12 cellular contexts compared by ENCODE assay signal in the genomic region with DNA sequence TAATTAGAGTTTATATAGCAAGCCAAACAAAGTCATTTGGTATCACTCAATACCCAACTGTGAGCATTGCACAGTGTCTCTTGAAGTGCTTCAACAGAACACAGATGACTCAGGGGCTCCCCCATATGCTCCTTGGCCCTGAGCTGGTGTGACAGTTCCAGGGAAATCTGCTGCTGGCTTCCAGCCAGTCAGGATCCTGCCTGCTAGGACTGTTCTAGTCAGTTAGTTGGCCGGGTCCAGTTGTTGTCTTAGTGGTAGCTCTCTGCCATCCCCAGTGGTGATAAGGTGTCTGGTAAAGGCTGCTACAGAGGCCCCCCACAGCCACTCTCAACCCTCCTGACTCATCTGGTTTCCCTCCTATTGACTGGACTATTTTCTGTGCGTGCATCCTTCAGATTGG.
DNase-seq lines count a peak whose midpoint lies in the region; ATAC-seq and TF ChIP-seq lines count a peak whose summit lies in the region.
"Had no signal": no experiment of that assay in that cellular context is flagged by ENCODE, and none has a peak within 500 bp of the region (broad histone marks: within the 10 kb centered on the region; RNA-seq: fewer than 3 reads in every experiment).

No MANE protein-coding gene starts in this region.

- H3K9me3 Mint-ChIP-seq in endodermal cell = no peaks in the 10 kb centered on the region
- H3K9me3 Mint-ChIP-seq: CD8-positive, alpha-beta memory T cell had no signal

- no peak overlapping the region for H3K9ac ChIP-seq in endodermal cell (ENCODE audit: extremely low read depth, low read length, poor library complexity, severe bottlenecking)

- peaks cover 8% of the 10 kb centered on the region for H3K4me1 ChIP-seq in psoas muscle
- no peaks in the 10 kb centered on the region for H3K4me1 ChIP-seq in endodermal cell (ENCODE audit: control insufficient read depth, insufficient read depth, low read length)

- no peaks in the 10 kb centered on the region for H3K27me3 ChIP-seq in psoas muscle (ENCODE audit: insufficient read depth in 3 of 3, low read length in 2 of 3)
- no peaks in the 10 kb centered on the region for H3K27me3 ChIP-seq in endodermal cell (ENCODE audit: control insufficient read depth, insufficient read depth, low read length, poor library complexity, severe bottlenecking)

- H3K27ac Mint-ChIP-seq in endodermal cell = no peak overlapping the region

- TF ChIP-seq CTCF in foreskin fibroblast (IDR thresholded peaks at IDR 0.05; ENCODE audit: low read depth, low read length) (no peak), psoas muscle (IDR thresholded peaks at IDR 0.05) (peak; percentile 5), endodermal cell (conservative IDR thresholded peaks at IDR 0.05) (no peak)

- H3K4me3 ChIP-seq in foreskin fibroblast (ENCODE audit: low read depth in 1 of 2, low read length in 2 of 2) = no peak overlapping the region
- H3K4me3 ChIP-seq in psoas muscle = no peak overlapping the region
- no peak overlapping the region for H3K4me3 ChIP-seq in endodermal cell (ENCODE audit: low read length)

- H3K36me3 Mint-ChIP-seq in endodermal cell (ENCODE audit: low read depth) = no peaks in the 10 kb centered on the region
- H3K36me3 Mint-ChIP-seq: CD8-positive, alpha-beta memory T cell had no signal

- WGBS in psoas muscle, 3 donors = 42 to 56% (median 45%) methylated on average over 2 of the region's 2 CpGs
- WGBS in endodermal cell (ENCODE audit: insufficient coverage in 1 of 2, insufficient read length in 1 of 2), 2 experiments = 93 to 100% methylated on average over 1 to 2 of the region's 2 CpGs

- peaks cover 4% of the 10 kb centered on the region for H3K4me1 Mint-ChIP-seq in endodermal cell
- H3K4me1 Mint-ChIP-seq: CD8-positive, alpha-beta memory T cell had no signal

- H3K27ac ChIP-seq in psoas muscle (no peak overlapping the region), endodermal cell (ENCODE audit: low read depth, low read length) (no peak overlapping the region)
- H3K27ac ChIP-seq: RWPE1 had no signal

- H3K9me3 ChIP-seq in psoas muscle (no peaks in the 10 kb centered on the region), endodermal cell (ENCODE audit: control insufficient read depth, low read length) (no peaks in the 10 kb centered on the region)

- peak; percentile 85 for DNase-seq in Daoy (ENCODE audit: low read depth)
- DNase-seq in RPMI7951 (ENCODE audit: low read depth) = peak; percentile 97
- DNase-seq in foreskin fibroblast = peak; percentile 69 to 75
- peak; percentile 77 to 86 for DNase-seq in psoas muscle
- no peak for DNase-seq in NCI-H2227 treated with DMSO at 0.1 percent for 48 hours (lab: John Stamatoyannopoulos, UW)
- no peak for DNase-seq in activated CD8-positive, alpha-beta memory T cell treated with anti-CD3 and anti-CD28 coated beads for 24 hours
- DNase-seq in activated CD4-positive, alpha-beta T cell treated with anti-CD3 and anti-CD28 coated beads, Interleukin-2, amount 50 U/mL, for 48 hours = no peak
- DNase-seq in endodermal cell = no peak
- DNase-seq: amniotic stem cell; CD8-positive, alpha-beta memory T cell; NCI-H1092 treated with DMSO at 0.1 percent for 48 hours had no signal

- H3K27me3 Mint-ChIP-seq in endodermal cell (ENCODE audit: insufficient read depth) = no peaks in the 10 kb centered on the region

- intact Hi-C loops in psoas muscle (cut with DNase I) = no loop called here

- ATAC-seq in psoas muscle = peak; percentile 60 to 91 (median 90)

- H3K4me3 Mint-ChIP-seq in endodermal cell = no peak overlapping the region
- H3K4me3 Mint-ChIP-seq: CD8-positive, alpha-beta memory T cell had no signal

- no peaks in the 10 kb centered on the region for H3K36me3 ChIP-seq in psoas muscle (ENCODE audit: insufficient read depth in 1 of 2, low read depth in 1 of 2)
- no peaks in the 10 kb centered on the region for H3K36me3 ChIP-seq in endodermal cell (ENCODE audit: control insufficient read depth, insufficient read depth, low read length)

Comparison
In these comparisons a context has a peak if more than half of its experiments do, and no peak if none do; other contexts are left out.
1. DNase-seq: peak in Daoy (single experiment), RPMI7951 (single experiment), foreskin fibroblast (2 of 2) and psoas muscle (2 of 2); none in NCI-H2227 treated with DMSO at 0.1 percent for 48 hours (single experiment), activated CD8-positive, alpha-beta memory T cell treated with anti-CD3 and anti-CD28 coated beads for 24 hours (single experiment), activated CD4-positive, alpha-beta T cell treated with anti-CD3 and anti-CD28 coated beads, Interleukin-2, amount 50 U/mL, for 48 hours (0 of 2) and endodermal cell (single experiment).